14 cellular contexts compared by ENCODE assay signal in genomic region chr7:44676776-44677175, GRCh38.
"Had no signal": no experiment of that assay in that cellular context is flagged by ENCODE, and none has a peak within 500 bp of the region (broad histone marks: within the 10 kb centered on the region; RNA-seq: fewer than 3 reads in every experiment).

No MANE protein-coding gene starts in this region.

- H3K4me1 Mint-ChIP-seq: activated naive CD4-positive, alpha-beta T cell treated with anti-CD3 and anti-CD28 coated beads, Interleukin-2, amount 50 U/mL, for 24 hours; naive B cell; neural crest cell had no signal

- ATAC-seq: heart left ventricle, left ventricle myocardium superior, mucosa of descending colon had no signal

- H3K27me3 Mint-ChIP-seq: activated CD4-positive, alpha-beta memory T cell treated with anti-CD3 and anti-CD28 coated beads for 36 hours; activated naive CD4-positive, alpha-beta T cell treated with anti-CD3 and anti-CD28 coated beads, Interleukin-2, amount 50 U/mL, for 24 hours; naive B cell; stimulated activated naive CD8-positive, alpha-beta T cell treated with anti-CD3 and anti-CD28 coated beads, Interleukin-15, Interleukin-2, amounts not matched to agents 100 ng/mL and 50 ng/mL, for 24 hours; type B pancreatic cell had no signal

- H3K9me3 Mint-ChIP-seq: activated CD4-positive, alpha-beta memory T cell treated with anti-CD3 and anti-CD28 coated beads for 36 hours; activated naive CD4-positive, alpha-beta T cell treated with anti-CD3 and anti-CD28 coated beads, Interleukin-2, amount 50 U/mL, for 24 hours; naive B cell; neural crest cell; stimulated activated naive CD8-positive, alpha-beta T cell treated with anti-CD3 and anti-CD28 coated beads, Interleukin-15, Interleukin-2, amounts not matched to agents 100 ng/mL and 50 ng/mL, for 24 hours; type B pancreatic cell had no signal

- H3K4me3 Mint-ChIP-seq: activated CD4-positive, alpha-beta memory T cell treated with anti-CD3 and anti-CD28 coated beads for 36 hours; activated naive CD4-positive, alpha-beta T cell treated with anti-CD3 and anti-CD28 coated beads, Interleukin-2, amount 50 U/mL, for 24 hours; naive B cell; neural crest cell; stimulated activated naive CD8-positive, alpha-beta T cell treated with anti-CD3 and anti-CD28 coated beads, Interleukin-15, Interleukin-2, amounts not matched to agents 100 ng/mL and 50 ng/mL, for 24 hours; type B pancreatic cell had no signal

- H3K27ac Mint-ChIP-seq: activated CD4-positive, alpha-beta memory T cell treated with anti-CD3 and anti-CD28 coated beads for 36 hours; activated naive CD4-positive, alpha-beta T cell treated with anti-CD3 and anti-CD28 coated beads, Interleukin-2, amount 50 U/mL, for 24 hours; stimulated activated naive CD8-positive, alpha-beta T cell treated with anti-CD3 and anti-CD28 coated beads, Interleukin-15, Interleukin-2, amounts not matched to agents 100 ng/mL and 50 ng/mL, for 24 hours; type B pancreatic cell had no signal

- DNase-seq: activated CD4-positive, alpha-beta memory T cell treated with anti-CD3 and anti-CD28 coated beads for 36 hours; activated CD4-positive, CD25-positive, alpha-beta regulatory T cell treated with anti-CD3 and anti-CD28 coated beads, Interleukin-2, amount 50 U/mL, for 72 hours; activated effector memory CD4-positive, alpha-beta T cell treated with Interleukin-2 at 50 U/mL for 16 hours; activated T-cell treated with anti-CD3 and anti-CD28 coated beads, Interleukin-2, amount 50 U/mL, for 1 hour; cortex of kidney; heart left ventricle; left ventricle myocardium superior; mucosa of descending colon; naive B cell; testis had no signal
